ENCODE assay signal across 19 cellular contexts in the genomic region with DNA sequence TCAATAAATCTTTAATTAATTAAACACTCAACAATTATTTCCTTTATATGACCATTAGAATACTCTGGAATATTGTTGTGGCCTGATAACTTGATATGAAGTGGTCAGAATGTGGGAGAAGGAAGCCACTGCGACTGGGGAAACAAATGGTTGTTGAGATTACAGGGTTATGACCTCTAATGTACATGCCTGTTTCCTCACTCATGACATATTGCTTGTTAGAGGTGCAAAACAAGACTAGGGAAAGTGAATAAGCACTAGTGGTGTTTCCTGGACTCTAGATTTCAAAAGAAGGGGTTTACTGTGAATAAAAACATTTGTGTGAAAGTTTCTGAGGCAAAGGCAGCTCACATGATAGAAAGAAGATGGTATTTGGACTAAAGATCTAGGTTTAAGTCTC. TPM values are rescaled to one million over a fixed set of nuclear protein-coding genes. Genes with fewer than 3 reads are reported as not detected.
DNase-seq lines count a peak whose midpoint lies in the region; ATAC-seq, FAIRE-seq and TF ChIP-seq lines count a peak whose summit lies in the region.
"Had no signal": no experiment of that assay in that cellular context is flagged by ENCODE, and none has a peak within 500 bp of the region (broad histone marks: within the 10 kb centered on the region; RNA-seq: fewer than 3 reads in every experiment).

No MANE protein-coding gene starts in this region.

- H3K4me1 ChIP-seq in endothelial cell of umbilical vein (ENCODE audit: control insufficient read depth, extremely low read depth, insufficient read depth, low read length) (no peaks in the 10 kb centered on the region), trophoblast cell (ENCODE audit: control insufficient read depth in 1 of 2, insufficient read depth in 2 of 2, low read length in 2 of 2) (no peaks in the 10 kb centered on the region)
- H3K4me1 ChIP-seq: HAP-1, Peyer's patch had no signal

- WGBS in trophoblast cell (ENCODE audit: extremely low coverage, insufficient coverage, insufficient read length): no CpG with 5 or more reads among the region's 1 CpG

- no TSS peak for BruUV-seq in endothelial cell of umbilical vein (replicated peaks; lab: Mats Ljungman, UMichigan)

- H3K4me3 ChIP-seq in endothelial cell of umbilical vein (replicated peaks in 1 of 3; ENCODE audit: insufficient read depth in 1 of 3, low read depth in 1 of 3, low read length in 3 of 3) (no peak overlapping the region), trophoblast cell (ENCODE audit: low read depth, low read length) (no peak overlapping the region)
- H3K4me3 ChIP-seq: HAP-1, Peyer's patch had no signal

- no peak overlapping the region for H3K14ac ChIP-seq in trophoblast cell (ENCODE audit: low read length)

- peak; percentile 36 for ATAC-seq in GM21526 (IDR thresholded peaks at IDR 0.05; ENCODE audit: low FRiP score, unreplicated experiment)
- ATAC-seq in HG03565 (IDR thresholded peaks at IDR 0.05; ENCODE audit: unreplicated experiment): peak; percentile 24
- ATAC-seq in activated CD8-positive, alpha-beta T cell treated with anti-CD3 and anti-CD28 coated beads for 36 hours: no peak
- ATAC-seq: SK-N-SH treated with all-trans-retinoic acid at 6 μM for 48 hours had no signal

- H4K91ac ChIP-seq in trophoblast cell (ENCODE audit: low read depth, low read length): no peak overlapping the region

- H3K4me2 ChIP-seq in endothelial cell of umbilical vein (ENCODE audit: insufficient read depth, low read length) (no peak overlapping the region), trophoblast cell (ENCODE audit: low read length) (no peak overlapping the region)

- H2BK12ac ChIP-seq in trophoblast cell (ENCODE audit: low read length): no peak overlapping the region

- H3K4me3 Mint-ChIP-seq in activated CD8-positive, alpha-beta T cell treated with anti-CD3 and anti-CD28 coated beads for 36 hours: no peak overlapping the region

- no peaks in the 10 kb centered on the region for H3K79me1 ChIP-seq in trophoblast cell (ENCODE audit: low read length)

- no peaks in the 10 kb centered on the region for H3K27me3 Mint-ChIP-seq in activated CD8-positive, alpha-beta T cell treated with anti-CD3 and anti-CD28 coated beads for 36 hours

- no peak overlapping the region for H3K27ac Mint-ChIP-seq in activated CD8-positive, alpha-beta T cell treated with anti-CD3 and anti-CD28 coated beads for 36 hours

- no peaks in the 10 kb centered on the region for H3K36me3 ChIP-seq in endothelial cell of umbilical vein (ENCODE audit: control insufficient read depth in 2 of 2, extremely low read depth in 1 of 2, insufficient read depth in 2 of 2, low read length in 2 of 2)
- H3K36me3 ChIP-seq in trophoblast cell (ENCODE audit: control insufficient read depth in 1 of 2, insufficient read depth in 2 of 2, low read length in 2 of 2): no peaks in the 10 kb centered on the region
- H3K36me3 ChIP-seq: HAP-1, Peyer's patch had no signal

- no peaks in the 10 kb centered on the region for H3K9me1 ChIP-seq in endothelial cell of umbilical vein (replicated peaks; ENCODE audit: control insufficient read depth, extremely low read depth, insufficient read depth, low read length)

- H2AFZ ChIP-seq in endothelial cell of umbilical vein (ENCODE audit: low read depth, low read length): no peak overlapping the region
- no peak overlapping the region for H2AFZ ChIP-seq in trophoblast cell (ENCODE audit: insufficient read depth, low read length, poor library complexity)

- H3K4ac ChIP-seq in trophoblast cell (ENCODE audit: low read depth, low read length): no peak overlapping the region

- H3K9ac ChIP-seq in endothelial cell of umbilical vein (replicated peaks; ENCODE audit: extremely low read depth, insufficient read depth, low read length) (no peak overlapping the region), trophoblast cell (ENCODE audit: low read length) (no peak overlapping the region)

- no peak overlapping the region for H2AK5ac ChIP-seq in trophoblast cell (ENCODE audit: low read length)

- TF ChIP-seq POLR2A in GM12892 (IDR thresholded peaks at IDR 0.05; ENCODE audit: low read depth, low read length): no peak
- peak; percentile 53 for TF ChIP-seq POLR2A in endothelial cell of umbilical vein (IDR thresholded peaks at IDR 0.05; ENCODE audit: low read depth, low read length)

- no peaks in the 10 kb centered on the region for H4K20me1 ChIP-seq in endothelial cell of umbilical vein (replicated peaks; ENCODE audit: control insufficient read depth, extremely low read depth, insufficient read depth, low read length)

- H3K9me3 ChIP-seq in endothelial cell of umbilical vein (replicated peaks; ENCODE audit: control insufficient read depth, insufficient read depth, low read length) (no peaks in the 10 kb centered on the region), trophoblast cell (ENCODE audit: insufficient read depth, low read depth, low read length) (peaks cover 3% of the 10 kb centered on the region)
- H3K9me3 ChIP-seq: HAP-1, Peyer's patch had no signal

- intact Hi-C loops in endothelial cell of umbilical vein (cut with micrococcal nuclease): no loop called here
- intact Hi-C loops in activated CD8-positive, alpha-beta T cell treated with anti-CD3 and anti-CD28 coated beads for 36 hours (cut with micrococcal nuclease): no loop called here

- POLR2A ChIA-PET in endothelial cell of umbilical vein (lab: Charles Lee): no interaction called here
- POLR2A ChIA-PET in activated CD8-positive, alpha-beta T cell treated with anti-CD3 and anti-CD28 coated beads for 36 hours (lab: Charles Lee): no interaction called here

- peaks cover 0 to 2% of the 10 kb centered on the region in 2 experiments for H3K27me3 ChIP-seq in endothelial cell of umbilical vein (ENCODE audit: control insufficient read depth in 2 of 2, insufficient read depth in 2 of 2, low read length in 2 of 2)
- no peaks in the 10 kb centered on the region for H3K27me3 ChIP-seq in trophoblast cell (ENCODE audit: insufficient read depth, low read length)
- H3K27me3 ChIP-seq: Peyer's patch had no signal

- TF ChIP-seq CTCF in endothelial cell of umbilical vein (IDR thresholded peaks at IDR 0.05; ENCODE audit: extremely low read depth in 1 of 2, insufficient read depth in 1 of 2, low read depth in 1 of 2, low read length in 2 of 2): no peak
- no peak for TF ChIP-seq CTCF in activated CD8-positive, alpha-beta T cell treated with anti-CD3 and anti-CD28 coated beads for 36 hours (IDR thresholded peaks at IDR 0.05)

- CTCF ChIA-PET in endothelial cell of umbilical vein (lab: Charles Lee): interaction anchor here (2.3 kb wide), 1 partner anchor 8 kb away, joined by 27 read pairs; no protein-coding TSS in a partner anchor
- CTCF ChIA-PET in activated CD8-positive, alpha-beta T cell treated with anti-CD3 and anti-CD28 coated beads for 36 hours (lab: Charles Lee): interaction anchor here (2.5 kb wide), 1 partner anchor 8 kb away, joined by 22 read pairs; no protein-coding TSS in a partner anchor

- dilution Hi-C loops in endothelial cell of umbilical vein (cut with MboI; ENCODE audit: extremely low pct_ligation_motif_present, low sequenced_read_pairs): no loop called here

- no peak overlapping the region for H2BK120ac ChIP-seq in trophoblast cell (ENCODE audit: insufficient read depth, low read length, poor library complexity)

- no peak overlapping the region for H2BK5ac ChIP-seq in trophoblast cell (ENCODE audit: low read depth, low read length, poor library complexity)

- DNase-seq in GM12892 (ENCODE audit: insufficient read length) (no peak), endothelial cell of umbilical vein (ENCODE audit: low read depth, low spot score) (peak; percentile 94), trophoblast cell (no peak), DMS114 treated with DMSO at 0.1 percent for 48 hours (lab: John Stamatoyannopoulos, UW; ENCODE audit: unreplicated experiment) (no peak), NCI-H2029 treated with DMSO at 0.1 percent for 48 hours (lab: John Stamatoyannopoulos, UW) (no peak)
- DNase-seq in activated CD8-positive, alpha-beta T cell treated with anti-CD3 and anti-CD28 coated beads for 36 hours: no peak
- DNase-seq: Calu3, DMS79, NCI-H1930, NCI-H510A, Peyer's patch, Right ventricle myocardium superior had no signal

- no peak overlapping the region for H3K18ac ChIP-seq in trophoblast cell (ENCODE audit: low read length)

- H3K36me3 Mint-ChIP-seq in activated CD8-positive, alpha-beta T cell treated with anti-CD3 and anti-CD28 coated beads for 36 hours (ENCODE audit: low read depth): no peaks in the 10 kb centered on the region

- H3K27ac ChIP-seq in endothelial cell of umbilical vein (ENCODE audit: insufficient read depth, low read depth, low read length): no peak overlapping the region
- no peak overlapping the region for H3K27ac ChIP-seq in trophoblast cell (ENCODE audit: low read depth, low read length)
- H3K27ac ChIP-seq: Peyer's patch had no signal

- H3K79me2 ChIP-seq in endothelial cell of umbilical vein (ENCODE audit: control insufficient read depth, insufficient read depth, low read length): no peaks in the 10 kb centered on the region
- no peaks in the 10 kb centered on the region for H3K79me2 ChIP-seq in trophoblast cell (ENCODE audit: control insufficient read depth, insufficient read depth, low read length, poor library complexity)

- peak; percentile 68 for FAIRE-seq in GM12892 (lab: Jason Lieb, UNC)
- peak; percentile 35 for FAIRE-seq in endothelial cell of umbilical vein (lab: Jason Lieb, UNC)

- H3K9me3 Mint-ChIP-seq in activated CD8-positive, alpha-beta T cell treated with anti-CD3 and anti-CD28 coated beads for 36 hours: peaks cover 3% of the 10 kb centered on the region

- H3K4me1 Mint-ChIP-seq in activated CD8-positive, alpha-beta T cell treated with anti-CD3 and anti-CD28 coated beads for 36 hours (ENCODE audit: low read depth): no peaks in the 10 kb centered on the region

- H3K23ac ChIP-seq in trophoblast cell (ENCODE audit: low read length): no peak overlapping the region

- H4K8ac ChIP-seq in trophoblast cell (ENCODE audit: low read depth, low read length): no peak overlapping the region

- no peak overlapping the region for H4K12ac ChIP-seq in trophoblast cell (ENCODE audit: low read depth, low read length)

TF ChIP-seq in endothelial cell of umbilical vein, 7 proteins besides CTCF, POLR2A, EP300 and RAD21 (continues in another document):
- TF ChIP-seq FOS (IDR thresholded peaks at IDR 0.05; ENCODE audit: borderline replicate concordance, insufficient read depth, low read length): peak; percentile 10

RNA-seq across cellular contexts. Expression of gene STAB2, which starts 53.3 kb away (rescaled TPM):
- not detected for polyA plus RNA-seq in GM12892 (2012; ENCODE audit: missing spikeins)
- total RNA-seq in endothelial cell of umbilical vein: not detected in 2 replicates
- polyA plus RNA-seq in endothelial cell of umbilical vein: 0.01 TPM in 1 of 2 replicates, not detected in the other
- polyA plus RNA-seq in endothelial cell of umbilical vein (2011; cell fraction: cytosol; rRNA removed): 0.01 TPM in 1 of 2 replicates, not detected in the other
- 0.06 and 0.07 TPM in 2 replicates for polyA plus RNA-seq in endothelial cell of umbilical vein (2011; cell fraction: nucleus; rRNA removed)
- not detected in 2 replicates for polyA plus RNA-seq in endothelial cell of umbilical vein (2012)
- polyA minus RNA-seq in endothelial cell of umbilical vein: 0.05 and 0.11 TPM in 2 replicates
- not detected for polyA minus RNA-seq in endothelial cell of umbilical vein (2011; cell fraction: cytosol; rRNA and poly(A)+ RNA removed)
- polyA minus RNA-seq in endothelial cell of umbilical vein (2011; cell fraction: nucleus; rRNA and poly(A)+ RNA removed): 0.05 and 0.10 TPM in 2 replicates
- not detected for total RNA-seq in activated CD8-positive, alpha-beta T cell treated with anti-CD3 and anti-CD28 coated beads for 36 hours
- 0.22 and 0.25 TPM in 2 replicates for polyA plus RNA-seq in trophoblast cell (2013)
- total RNA-seq: A673; Calu3; G401; T-helper 1 cell treated with Interleukin-12 subunit alpha and Interleukin-12 subunit beta and Interleukin-4 antibody, amounts not matched to agents 30 ng/mL and 1 ng/mL, for 36 hours had no signal
